8 cellular contexts compared by ENCODE assay signal in the genomic region with DNA sequence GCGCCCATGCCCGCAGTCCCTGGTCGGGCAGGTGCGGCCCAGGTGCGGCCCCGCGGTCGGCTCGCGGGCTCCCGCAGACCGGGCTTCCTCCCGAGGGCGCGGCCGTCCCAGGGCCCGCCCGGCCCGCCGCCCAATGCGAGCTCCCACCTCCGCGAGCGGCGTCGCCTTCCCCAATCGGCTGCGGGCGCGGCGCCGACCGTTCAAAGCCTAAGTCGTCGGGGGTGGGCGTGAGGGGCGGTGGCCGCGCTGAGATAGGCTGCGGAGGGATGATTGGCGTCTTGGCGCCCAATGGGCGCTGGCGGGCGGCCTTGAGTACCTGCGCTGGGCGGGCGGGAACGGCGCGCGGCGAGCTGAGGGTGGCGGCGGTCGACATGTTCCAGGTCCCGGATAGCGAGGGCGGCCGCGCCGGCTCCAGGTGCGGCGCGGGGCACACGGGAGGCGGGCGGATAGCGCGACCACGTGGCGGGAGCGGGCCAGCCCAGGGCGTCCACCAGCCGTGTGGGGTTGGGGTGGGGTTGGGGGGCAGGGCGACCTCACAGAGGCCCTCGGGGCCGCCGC. TPM values are rescaled to one million over a fixed set of nuclear protein-coding genes. Genes with fewer than 3 reads are reported as not detected.
DNase-seq lines count a peak whose midpoint lies in the region; ATAC-seq and FAIRE-seq lines count a peak whose summit lies in the region.

A gene with protein sequence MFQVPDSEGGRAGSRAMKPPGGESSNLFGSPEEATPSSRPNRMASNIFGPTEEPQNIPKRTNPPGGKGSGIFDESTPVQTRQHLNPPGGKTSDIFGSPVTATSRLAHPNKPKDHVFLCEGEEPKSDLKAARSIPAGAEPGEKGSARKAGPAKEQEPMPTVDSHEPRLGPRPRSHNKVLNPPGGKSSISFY (plus strand): TSS at position 338 of the 558 bp plus-strand sequence. CDS start 34 bp downstream, at position 372.

- ATAC-seq in GM21786 (IDR thresholded peaks at IDR 0.05; ENCODE audit: unreplicated experiment), result peak; percentile 95
- ATAC-seq in activated T-cell treated with anti-CD3 and anti-CD28 coated beads, Interleukin-2, amount 50 U/mL, for 72 hours (replicated peaks in 1 of 2), result peak; percentile 97 to 99
- peak; percentile 98 for ATAC-seq in naive thymus-derived CD4-positive, alpha-beta T cell
- ATAC-seq in stimulated activated memory B cell treated with anti-CD40 and anti-IgM and Interleukin-4, amounts not matched to agents 10 μg/mL and 1 μg/mL and 100 μg/mL, for 72 hours, result peak; percentile 98

- CTCF ChIA-PET in naive thymus-derived CD4-positive, alpha-beta T cell (lab: Charles Lee), result interaction anchor here (0.7 to 4.0 kb wide), 4 partner anchors 10 to 78 kb away, joined by 3 to 11 read pairs (median 3); partner anchors contain the start of gene MAPK8IP3

- peak within 1 kb of the TSS; percentile 83 for H3K4me2 ChIP-seq in Karpas-422 (ENCODE audit: low read depth, low read length, poor library complexity, severe bottlenecking)

- H4K20me1 ChIP-seq in Karpas-422 (ENCODE audit: insufficient read depth, low read depth, low read length), result no peaks in the 10 kb centered on the region; the same call in 1 of the 2 replicates

- H3K9me3 ChIP-seq in Karpas-422 (ENCODE audit: low read length), result no peaks in the 10 kb centered on the region
- no peaks in the 10 kb centered on the region for H3K9me3 ChIP-seq in naive thymus-derived CD4-positive, alpha-beta T cell (ENCODE audit: control insufficient read depth in 2 of 3, low read length in 3 of 3)

- peaks cover 3 to 4% of the 10 kb centered on the region in 2 donors for H3K36me3 Mint-ChIP-seq in activated T-cell treated with anti-CD3 and anti-CD28 coated beads, Interleukin-2, amount 50 U/mL, for 72 hours (ENCODE audit: insufficient read depth in 2 of 2)
- H3K36me3 Mint-ChIP-seq in naive thymus-derived CD4-positive, alpha-beta T cell, result peaks cover 0 to 21% (median 5%) of the 10 kb centered on the region in 5 donors
- H3K36me3 Mint-ChIP-seq in stimulated activated memory B cell treated with anti-CD40 and anti-IgM and Interleukin-4, amounts not matched to agents 10 μg/mL and 1 μg/mL and 100 μg/mL, for 72 hours, result peaks cover 19% of the 10 kb centered on the region

- peak within 1 kb of the TSS; percentile 88 for H3K9ac ChIP-seq in Karpas-422 (ENCODE audit: low read length)

- intact Hi-C loops in naive thymus-derived CD4-positive, alpha-beta T cell (cut with micrococcal nuclease), result loop anchor here (1.0 kb wide), 7 partner anchors 27 to 258 kb away; partner anchors contain the start of genes CRAMP1 (in 2 of the 2), IFT140 (in 2 of the 2), UQCC4 (in 2 of the 2) and HAGH (in 1 of the 2)

- H3K27ac Mint-ChIP-seq in activated T-cell treated with anti-CD3 and anti-CD28 coated beads, Interleukin-2, amount 50 U/mL, for 72 hours, result peak within 1 kb of the TSS; percentile 81
- peak within 1 kb of the TSS; percentile 64 to 91 (median 78) for H3K27ac Mint-ChIP-seq in naive thymus-derived CD4-positive, alpha-beta T cell
- H3K27ac Mint-ChIP-seq in stimulated activated memory B cell treated with anti-CD40 and anti-IgM and Interleukin-4, amounts not matched to agents 10 μg/mL and 1 μg/mL and 100 μg/mL, for 72 hours, result peak within 1 kb of the TSS; percentile 86

- H3K4me3 ChIP-seq in Karpas-422 (ENCODE audit: low read length), result peak within 1 kb of the TSS; percentile 97
- peak within 1 kb of the TSS; percentile 59 for H3K4me3 ChIP-seq in naive thymus-derived CD4-positive, alpha-beta T cell (ENCODE audit: low read length)

- peak; percentile 96 for DNase-seq in DMS79 (lab: John Stamatoyannopoulos, UW)
- DNase-seq in Karpas-422, result peak; percentile 98
- DNase-seq in RCC 7860 (ENCODE audit: low spot score), result peak; percentile 87
- peak; percentile 97 to 98 for DNase-seq in activated T-cell treated with anti-CD3 and anti-CD28 coated beads, Interleukin-2, amount 50 U/mL, for 72 hours
- DNase-seq in fibroblast of gingiva (ENCODE audit: low read depth), result peak; percentile 96
- peak; percentile 89 to 97 (median 94) for DNase-seq in naive thymus-derived CD4-positive, alpha-beta T cell

- FAIRE-seq in RCC 7860 (lab: Jason Lieb, UNC), result no peak

- peak within 1 kb of the TSS; percentile 91 to 93 for H3K4me3 Mint-ChIP-seq in activated T-cell treated with anti-CD3 and anti-CD28 coated beads, Interleukin-2, amount 50 U/mL, for 72 hours
- H3K4me3 Mint-ChIP-seq in naive thymus-derived CD4-positive, alpha-beta T cell, result peak within 1 kb of the TSS; percentile 81 to 90 (median 88)
- H3K4me3 Mint-ChIP-seq in stimulated activated memory B cell treated with anti-CD40 and anti-IgM and Interleukin-4, amounts not matched to agents 10 μg/mL and 1 μg/mL and 100 μg/mL, for 72 hours, result peak within 1 kb of the TSS; percentile 87

- H2AFZ ChIP-seq in Karpas-422 (ENCODE audit: low read length), result no peak within 1 kb of the TSS

- H3K36me3 ChIP-seq in Karpas-422 (ENCODE audit: insufficient read depth, low read length), result 0 out of 2 replicates have a peak, but pooled peaks cover 6% of the 10 kb centered on the region
- peaks cover 0 to 27% (median 0%) of the 10 kb centered on the region in 3 experiments for H3K36me3 ChIP-seq in naive thymus-derived CD4-positive, alpha-beta T cell (ENCODE audit: control insufficient read depth in 2 of 3, insufficient read depth in 3 of 3, low read length in 3 of 3)

- H3K9me3 Mint-ChIP-seq in activated T-cell treated with anti-CD3 and anti-CD28 coated beads, Interleukin-2, amount 50 U/mL, for 72 hours, result no peaks in the 10 kb centered on the region
- H3K9me3 Mint-ChIP-seq in naive thymus-derived CD4-positive, alpha-beta T cell, result no peaks in the 10 kb centered on the region
- H3K9me3 Mint-ChIP-seq in stimulated activated memory B cell treated with anti-CD40 and anti-IgM and Interleukin-4, amounts not matched to agents 10 μg/mL and 1 μg/mL and 100 μg/mL, for 72 hours, result no peaks in the 10 kb centered on the region

- no peaks in the 10 kb centered on the region for H3K9me2 ChIP-seq in Karpas-422 (replicated peaks; ENCODE audit: insufficient read depth, low read length)

- H3K4me1 Mint-ChIP-seq in activated T-cell treated with anti-CD3 and anti-CD28 coated beads, Interleukin-2, amount 50 U/mL, for 72 hours (ENCODE audit: low read depth), result peaks cover 31% of the 10 kb centered on the region
- peaks cover 24 to 42% (median 36%) of the 10 kb centered on the region in 7 donors for H3K4me1 Mint-ChIP-seq in naive thymus-derived CD4-positive, alpha-beta T cell
- H3K4me1 Mint-ChIP-seq in stimulated activated memory B cell treated with anti-CD40 and anti-IgM and Interleukin-4, amounts not matched to agents 10 μg/mL and 1 μg/mL and 100 μg/mL, for 72 hours, result peaks cover 48% of the 10 kb centered on the region

- H3K79me2 ChIP-seq in Karpas-422 (ENCODE audit: low read length), result peaks cover 48% of the 10 kb centered on the region

- H3K27ac ChIP-seq in Karpas-422 (ENCODE audit: low read length), result peak within 1 kb of the TSS; percentile 50
- peak within 1 kb of the TSS; percentile 78 for H3K27ac ChIP-seq in naive thymus-derived CD4-positive, alpha-beta T cell (ENCODE audit: low read depth, low read length)

- H3K27me3 Mint-ChIP-seq in activated T-cell treated with anti-CD3 and anti-CD28 coated beads, Interleukin-2, amount 50 U/mL, for 72 hours (ENCODE audit: low read depth), result no peaks in the 10 kb centered on the region
- no peaks in the 10 kb centered on the region for H3K27me3 Mint-ChIP-seq in naive thymus-derived CD4-positive, alpha-beta T cell
- H3K27me3 Mint-ChIP-seq in stimulated activated memory B cell treated with anti-CD40 and anti-IgM and Interleukin-4, amounts not matched to agents 10 μg/mL and 1 μg/mL and 100 μg/mL, for 72 hours, result no peaks in the 10 kb centered on the region

- POLR2A ChIA-PET in naive thymus-derived CD4-positive, alpha-beta T cell (lab: Charles Lee), result interaction anchor here (0.6 to 2.3 kb wide), 14 partner anchors 24 to 1198 kb away, joined by 3 to 27 read pairs (median 4); partner anchors contain the start of genes ELOB, EME2, FAHD1 and IFT140

- peaks cover 16% of the 10 kb centered on the region for H3K4me1 ChIP-seq in Karpas-422 (ENCODE audit: low read length)
- H3K4me1 ChIP-seq in naive thymus-derived CD4-positive, alpha-beta T cell (ENCODE audit: control insufficient read depth in 2 of 2, insufficient read depth in 2 of 2, low read length in 2 of 2), result no peaks in the 10 kb centered on the region

- no peaks in the 10 kb centered on the region for H3K27me3 ChIP-seq in Karpas-422 (ENCODE audit: low read length)
- H3K27me3 ChIP-seq in naive thymus-derived CD4-positive, alpha-beta T cell (ENCODE audit: control insufficient read depth in 2 of 2, insufficient read depth in 2 of 2, low read length in 2 of 2), result no peaks in the 10 kb centered on the region

RNA-seq across cellular contexts. Expression of the gene that starts here (rescaled TPM):
- 26.2 and 35.6 TPM in 2 replicates for total RNA-seq in Karpas-422 (2014; rRNA removed; shearing (Covaris generic); ENCODE audit: low replicate concordance)
- 10 to 100 TPM; 54.1 to 62.7 TPM for total RNA-seq in activated T-cell treated with anti-CD3 and anti-CD28 coated beads, Interleukin-2, amount 50 U/mL, for 72 hours
- total RNA-seq in naive thymus-derived CD4-positive, alpha-beta T cell, result 10 to 100 TPM; 12.6 to 67.2 (median 36.4) TPM
- 10 to 100 TPM; 13.0 to 17.5 TPM for polyA plus RNA-seq in naive thymus-derived CD4-positive, alpha-beta T cell

Comparison
In these comparisons a context has a peak if more than half of its experiments do, and no peak if none do; other contexts are left out.
1. Peak in every context shown above with its lines: DNase-seq, ATAC-seq, H3K4me3 ChIP-seq and H3K27ac ChIP-seq.